24 cellular contexts compared by ENCODE assay signal in the genomic region with DNA sequence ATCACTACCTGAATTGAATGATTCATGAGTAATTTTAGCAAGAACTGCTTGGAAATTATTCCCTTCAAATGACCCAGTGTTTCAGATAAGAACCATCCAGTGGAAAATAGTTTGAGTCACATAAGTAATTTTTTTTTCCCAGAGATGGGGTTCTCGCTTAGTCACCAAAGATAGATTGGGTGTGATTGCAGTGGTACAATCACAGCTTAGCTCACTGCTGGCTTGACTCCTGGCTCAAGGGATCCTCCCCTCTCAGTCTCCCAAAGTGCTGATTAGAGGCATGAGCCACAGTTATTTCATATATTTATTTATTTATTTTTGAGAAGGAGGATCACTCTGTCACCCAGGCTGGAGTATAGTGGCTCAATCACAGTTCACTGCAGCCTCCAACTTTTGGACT.
DNase-seq lines count a peak whose midpoint lies in the region; ATAC-seq and TF ChIP-seq lines count a peak whose summit lies in the region.
"Had no signal": no experiment of that assay in that cellular context is flagged by ENCODE, and none has a peak within 500 bp of the region (broad histone marks: within the 10 kb centered on the region; RNA-seq: fewer than 3 reads in every experiment).

No MANE protein-coding gene starts in this region.

- 60 to 68% methylated on average over 1 of the region's 1 CpG for WGBS in body of pancreas, 2 donors

- no peak for TF ChIP-seq POLR2A in body of pancreas (IDR thresholded peaks at IDR 0.05)

- H3K36me3 ChIP-seq in body of pancreas (replicated peaks in 1 of 2; ENCODE audit: insufficient read depth in 1 of 2, low read depth in 2 of 2): no peaks in the 10 kb centered on the region
- H3K36me3 ChIP-seq: colonic mucosa, neutrophil, WERI-Rb-1 had no signal

- H3K4me1 ChIP-seq in body of pancreas: no peaks in the 10 kb centered on the region
- H3K4me1 ChIP-seq: colonic mucosa had no signal

- H3K27ac ChIP-seq in body of pancreas: no peak overlapping the region
- H3K27ac ChIP-seq: colonic mucosa, HL-60, neutrophil, WERI-Rb-1 had no signal

- H3K4me3 ChIP-seq in body of pancreas: no peak overlapping the region
- H3K4me3 ChIP-seq: colonic mucosa had no signal

- ATAC-seq in body of pancreas (peak; percentile 63), left ventricle myocardium superior (peak; percentile 48)
- ATAC-seq in stimulated activated naive CD8-positive, alpha-beta T cell treated with anti-CD3 and anti-CD28 coated beads, Interleukin-15, Interleukin-2, amounts not matched to agents 100 U/mL and 50 U/mL, for 24 hours: no peak
- ATAC-seq: sciatic nerve; stimulated activated memory B cell treated with anti-CD40 and anti-IgM and Interleukin-4, amounts not matched to agents 10 μg/mL and 1 μg/mL and 100 μg/mL, for 72 hours had no signal

- TF ChIP-seq CTCF in body of pancreas (IDR thresholded peaks at IDR 0.05): no peak

- no peaks in the 10 kb centered on the region for H3K27me3 ChIP-seq in body of pancreas
- H3K27me3 ChIP-seq: colonic mucosa, neutrophil had no signal

- peak; percentile 91 for DNase-seq in A172 (ENCODE audit: low spot score)
- peak; percentile 0 for DNase-seq in HK-2 (ENCODE audit: unreplicated experiment)
- no peak for DNase-seq in body of pancreas
- peak; percentile 4 for DNase-seq in left ventricle myocardium superior
- no peak for DNase-seq in activated CD4-positive, alpha-beta T cell treated with anti-CD3 and anti-CD28 coated beads for 4 hours
- no peak for DNase-seq in NCI-H146 (lab: John Stamatoyannopoulos, UW)
- DNase-seq in stimulated activated naive CD8-positive, alpha-beta T cell treated with anti-CD3 and anti-CD28 coated beads, Interleukin-15, Interleukin-2, amounts not matched to agents 100 U/mL and 50 U/mL, for 24 hours: no peak
- DNase-seq in pons (ENCODE audit: low spot score): no peak
- DNase-seq: activated CD4-positive, alpha-beta T cell treated with anti-CD3 and anti-CD28 coated beads, Interleukin-2, amount 50 U/mL, for 4 hours; activated naive CD4-positive, alpha-beta T cell; activated T-cell treated with anti-CD3 and anti-CD28 coated beads for 4 hours; CD4-positive, alpha-beta T cell; colonic mucosa; foreskin melanocyte; KG1; NCI-H1092 treated with DMSO at 0.1 percent for 48 hours; NCI-H2081 treated with DMSO at 0.1 percent for 48 hours; NCI-H524; SIG-M5; WERI-Rb-1 had no signal

- H3K9me3 ChIP-seq in body of pancreas: no peaks in the 10 kb centered on the region
- H3K9me3 ChIP-seq: colonic mucosa, neutrophil had no signal

- intact Hi-C loops in body of pancreas (cut with DNase I) (no loop called here), left ventricle myocardium superior (cut with micrococcal nuclease) (no loop called here)

Comparison
In these comparisons a context has a peak if more than half of its experiments do, and no peak if none do; other contexts are left out.
1. DNase-seq: peak in A172 (single experiment), HK-2 (single experiment) and left ventricle myocardium superior (single experiment); none in body of pancreas (0 of 4), activated CD4-positive, alpha-beta T cell treated with anti-CD3 and anti-CD28 coated beads for 4 hours (0 of 2), NCI-H146 (single experiment), stimulated activated naive CD8-positive, alpha-beta T cell treated with anti-CD3 and anti-CD28 coated beads, Interleukin-15, Interleukin-2, amounts not matched to agents 100 U/mL and 50 U/mL, for 24 hours (single experiment) and pons (single experiment).